Comparison of ENCODE assay signal across 17 cellular contexts in genomic region chr19:34816708-34817107, GRCh38. TPM values are rescaled to one million over a fixed set of nuclear protein-coding genes. Genes with fewer than 3 reads are reported as not detected.
A peak's percentile ranks its signal among the peaks of the same experiment; 100 is the strongest.
DNase-seq lines count a peak whose midpoint lies in the region; ATAC-seq and TF ChIP-seq lines count a peak whose summit lies in the region.
"Had no signal": no experiment of that assay in that cellular context is flagged by ENCODE, and none has a peak within 500 bp of the region (broad histone marks: within the 10 kb centered on the region; RNA-seq: fewer than 3 reads in every experiment).

No MANE protein-coding gene starts in this region.

- no peaks in the 10 kb centered on the region for H3K27me3 Mint-ChIP-seq in activated CD4-positive, alpha-beta T cell treated with anti-CD3 and anti-CD28 coated beads, Interleukin-2, amount 10 ng/mL, durations not matched to agents 24 days and 14 days
- no peaks in the 10 kb centered on the region for H3K27me3 Mint-ChIP-seq in osteocyte (ENCODE audit: unreplicated experiment)
- H3K27me3 Mint-ChIP-seq: CD4-positive, alpha-beta T cell had no signal

- ATAC-seq in GM21825 (IDR thresholded peaks at IDR 0.05; ENCODE audit: unreplicated experiment): no peak
- ATAC-seq: A549; CD8-positive, alpha-beta T cell had no signal

- DNase-seq in activated CD4-positive, alpha-beta T cell treated with anti-CD3 and anti-CD28 coated beads, Interleukin-2, amount 10 ng/mL, durations not matched to agents 24 days and 14 days: peak; percentile 41
- no peak for DNase-seq in activated CD4-positive, alpha-beta T cell treated with anti-CD3 and anti-CD28 coated beads for 1 hour
- DNase-seq in osteocyte (ENCODE audit: extremely low spot score, unreplicated experiment) (peak; percentile 48), prostate gland (ENCODE audit: low spot score) (no peak)
- DNase-seq: AML-193; Caco-2; Calu3; CD4-positive, alpha-beta T cell; DMS79 treated with DMSO at 0.1 percent for 48 hours; GF-D8 had no signal

- WGBS in prostate gland: 85% methylated on average over 2 of the region's 2 CpGs

- H3K36me3 Mint-ChIP-seq in activated CD4-positive, alpha-beta T cell treated with anti-CD3 and anti-CD28 coated beads, Interleukin-2, amount 10 ng/mL, durations not matched to agents 24 days and 14 days (ENCODE audit: low read depth): no peaks in the 10 kb centered on the region
- no peaks in the 10 kb centered on the region for H3K36me3 Mint-ChIP-seq in osteocyte (ENCODE audit: unreplicated experiment)

- no peak for TF ChIP-seq CTCF in osteocyte (IDR thresholded peaks at IDR 0.05)
- TF ChIP-seq CTCF in prostate gland (IDR thresholded peaks at IDR 0.05): no peak

- H3K36me3 ChIP-seq in prostate gland: no peaks in the 10 kb centered on the region

- H3K9me3 Mint-ChIP-seq in activated CD4-positive, alpha-beta T cell treated with anti-CD3 and anti-CD28 coated beads, Interleukin-2, amount 10 ng/mL, durations not matched to agents 24 days and 14 days: peaks cover 6% of the 10 kb centered on the region
- H3K9me3 Mint-ChIP-seq in osteocyte (ENCODE audit: unreplicated experiment): no peaks in the 10 kb centered on the region
- H3K9me3 Mint-ChIP-seq: CD4-positive, alpha-beta T cell; CD8-positive, alpha-beta T cell had no signal

- intact Hi-C loops in activated CD4-positive, alpha-beta T cell treated with anti-CD3 and anti-CD28 coated beads, Interleukin-2, amount 10 ng/mL, durations not matched to agents 24 days and 14 days (cut with micrococcal nuclease): no loop called here
- intact Hi-C loops in prostate gland (cut with DNase I): no loop called here

- no peak overlapping the region for H3K27ac ChIP-seq in prostate gland
- H3K27ac ChIP-seq: 22Rv1; A549; BLaER1 treated with 17β-estradiol and CSF1 and Interleukin-3, amounts not matched to agents 10 nM and 100 nM; C4-2B had no signal

- no peaks in the 10 kb centered on the region for H3K27me3 ChIP-seq in prostate gland (replicated peaks; ENCODE audit: insufficient read depth)
- H3K27me3 ChIP-seq: BLaER1 treated with 17β-estradiol and CSF1 and Interleukin-3, amounts not matched to agents 10 nM and 100 nM had no signal

- H3K4me1 ChIP-seq in prostate gland (replicated peaks): no peaks in the 10 kb centered on the region
- H3K4me1 ChIP-seq: A549, Caco-2 had no signal

- no peak overlapping the region for H3K4me3 ChIP-seq in prostate gland
- H3K4me3 ChIP-seq: A549; BLaER1 treated with 17β-estradiol and CSF1 and Interleukin-3, amounts not matched to agents 10 nM and 100 nM had no signal

- H3K9me3 ChIP-seq in prostate gland: no peaks in the 10 kb centered on the region

- no peak for TF ChIP-seq POLR2A in prostate gland (IDR thresholded peaks at IDR 0.05)

- H3K4me1 Mint-ChIP-seq in activated CD4-positive, alpha-beta T cell treated with anti-CD3 and anti-CD28 coated beads, Interleukin-2, amount 10 ng/mL, durations not matched to agents 24 days and 14 days: no peaks in the 10 kb centered on the region
- no peaks in the 10 kb centered on the region for H3K4me1 Mint-ChIP-seq in osteocyte (ENCODE audit: unreplicated experiment)

- no peak overlapping the region for H3K27ac Mint-ChIP-seq in activated CD4-positive, alpha-beta T cell treated with anti-CD3 and anti-CD28 coated beads, Interleukin-2, amount 10 ng/mL, durations not matched to agents 24 days and 14 days
- no peak overlapping the region for H3K27ac Mint-ChIP-seq in osteocyte (ENCODE audit: unreplicated experiment)
- H3K27ac Mint-ChIP-seq: B cell; CD4-positive, alpha-beta T cell; CD8-positive, alpha-beta T cell had no signal

- no peak overlapping the region for H3K4me3 Mint-ChIP-seq in activated CD4-positive, alpha-beta T cell treated with anti-CD3 and anti-CD28 coated beads, Interleukin-2, amount 10 ng/mL, durations not matched to agents 24 days and 14 days
- H3K4me3 Mint-ChIP-seq in osteocyte (ENCODE audit: unreplicated experiment): no peak overlapping the region
- H3K4me3 Mint-ChIP-seq: B cell; CD4-positive, alpha-beta T cell; CD8-positive, alpha-beta T cell had no signal

RNA-seq across cellular contexts. Expression of gene ZNF599, which starts 43.7 kb away (rescaled TPM):
- 2.2 and 2.4 TPM in 2 replicates for total RNA-seq in activated CD4-positive, alpha-beta T cell treated with anti-CD3 and anti-CD28 coated beads, Interleukin-2, amount 10 ng/mL, durations not matched to agents 24 days and 14 days
- total RNA-seq in osteocyte (8.7 and 9.2 TPM in 2 replicates), prostate gland (10 to 100 TPM; 14.8 to 19.3 TPM)

Comparison
In these comparisons a context has a peak if more than half of its experiments do, and no peak if none do; other contexts are left out.
1. DNase-seq: peak in activated CD4-positive, alpha-beta T cell treated with anti-CD3 and anti-CD28 coated beads, Interleukin-2, amount 10 ng/mL, durations not matched to agents 24 days and 14 days (single experiment) and osteocyte (single experiment); none in activated CD4-positive, alpha-beta T cell treated with anti-CD3 and anti-CD28 coated beads for 1 hour (single experiment) and prostate gland (single experiment).